Comparison of ENCODE assay signal across 8 cellular contexts in genomic region chr1:25608488-25609178, GRCh38.
A peak's percentile ranks its signal among the peaks of the same experiment; 100 is the strongest.
DNase-seq lines count a peak whose midpoint lies in the region; ATAC-seq and TF ChIP-seq lines count a peak whose summit lies in the region.

No MANE protein-coding gene starts in this region.

- DNase-seq in NCI-H446 treated with DMSO at 0.1 percent for 48 hours (lab: John Stamatoyannopoulos, UW) (peak; percentile 62), kidney tubule cell (ENCODE audit: low spot score) (peak; percentile 71)
- DNase-seq in activated CD4-positive, alpha-beta T cell treated with anti-CD3 and anti-CD28 coated beads for 1 hour, result peak; percentile 80
- DNase-seq in central memory CD8-positive, alpha-beta T cell (ENCODE audit: low spot score in 2 of 2), result peak; percentile 72 to 81
- peak; percentile 86 for DNase-seq in stimulated activated CD4-positive, alpha-beta T cell treated with anti-CD3 and anti-CD28 coated beads, Interleukin-2, amount 100 ng/mL, for 4 hours (ENCODE audit: low read depth)

- peak overlapping the region; percentile 6 for H3K4me3 Mint-ChIP-seq in central memory CD8-positive, alpha-beta T cell

- peak overlapping the region; percentile 47 for H3K4me2 ChIP-seq in DOHH2 (ENCODE audit: low read length)

- no peak overlapping the region for H3K4me3 ChIP-seq in DOHH2 (ENCODE audit: low read length)

- peaks cover 10% of the 10 kb centered on the region for H3K4me1 Mint-ChIP-seq in central memory CD8-positive, alpha-beta T cell

- no peak overlapping the region for H3K27ac ChIP-seq in DOHH2 (ENCODE audit: low read depth, low read length)

- H3F3A ChIP-seq in DOHH2 (ENCODE audit: control insufficient read depth, insufficient read depth), result no peaks in the 10 kb centered on the region

- H3K27ac Mint-ChIP-seq in central memory CD8-positive, alpha-beta T cell (ENCODE audit: low read depth), result no peak overlapping the region

- peaks cover 47% of the 10 kb centered on the region for H3K27me3 ChIP-seq in DOHH2 (ENCODE audit: control insufficient read depth, low read length)

- H3K79me2 ChIP-seq in DOHH2 (ENCODE audit: control insufficient read depth, low read length), result no peaks in the 10 kb centered on the region

- TF ChIP-seq CTCF in DOHH2 (IDR thresholded peaks at IDR 0.05; ENCODE audit: low read depth, low read length, poor library complexity, severe bottlenecking), result no peak

- H3K9me3 Mint-ChIP-seq in central memory CD8-positive, alpha-beta T cell, result no peaks in the 10 kb centered on the region

- H3K36me3 Mint-ChIP-seq in central memory CD8-positive, alpha-beta T cell (ENCODE audit: insufficient read depth), result no peaks in the 10 kb centered on the region

- peaks cover 19% of the 10 kb centered on the region for H3K4me1 ChIP-seq in DOHH2 (ENCODE audit: control insufficient read depth, low read length)

- H3K36me3 ChIP-seq in DOHH2 (ENCODE audit: control insufficient read depth, low read length), result no peaks in the 10 kb centered on the region

- no peaks in the 10 kb centered on the region for H4K20me1 ChIP-seq in DOHH2 (ENCODE audit: control insufficient read depth, insufficient read depth, low read depth, low read length)

- H3K27me3 Mint-ChIP-seq in central memory CD8-positive, alpha-beta T cell, result peaks cover 8% of the 10 kb centered on the region

- peak; percentile 59 for ATAC-seq in HG02798 (IDR thresholded peaks at IDR 0.05; ENCODE audit: poor library complexity, unreplicated experiment)
- peak; percentile 100 for ATAC-seq in central memory CD8-positive, alpha-beta T cell (replicated peaks; ENCODE audit: extremely low read depth, poor library complexity, severe bottlenecking)
- no peak for ATAC-seq in HG02840 (IDR thresholded peaks at IDR 0.05; ENCODE audit: low FRiP score, unreplicated experiment)

- H3K9me3 ChIP-seq in DOHH2 (ENCODE audit: control insufficient read depth, insufficient read depth, low read length), result no peaks in the 10 kb centered on the region

- no peaks in the 10 kb centered on the region for H3K9me2 ChIP-seq in DOHH2 (replicated peaks; ENCODE audit: control insufficient read depth, low read length)
